ENCODE assay signal across 21 cellular contexts in the genomic region with DNA sequence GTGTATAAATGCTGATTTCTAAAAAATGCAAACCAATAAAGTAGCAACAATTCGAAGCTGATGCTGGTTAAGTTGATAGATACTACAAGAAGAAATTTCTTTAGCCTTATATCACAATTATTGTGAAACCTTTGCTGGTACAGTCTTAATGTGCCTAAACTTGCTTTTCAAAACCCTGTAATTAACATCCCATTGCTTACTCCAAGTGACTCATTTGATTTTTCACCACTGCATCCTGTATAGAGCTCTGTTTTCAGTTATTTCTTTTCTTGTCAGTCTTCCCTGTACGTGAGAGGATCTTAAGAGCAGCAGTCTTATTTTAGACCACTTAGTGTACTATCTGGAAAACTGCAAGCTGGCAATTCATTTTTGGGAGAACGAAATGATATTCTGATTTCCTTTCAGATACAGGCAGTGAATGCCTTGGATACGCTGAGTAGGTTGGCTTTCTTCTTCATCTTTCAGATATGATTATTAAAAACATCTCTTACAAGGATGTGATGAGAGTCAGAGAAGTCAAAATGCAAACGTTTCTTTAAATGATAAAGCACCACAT.
DNase-seq lines count a peak whose midpoint lies in the region; ATAC-seq, FAIRE-seq and TF ChIP-seq lines count a peak whose summit lies in the region.
"Had no signal": no experiment of that assay in that cellular context is flagged by ENCODE, and none has a peak within 500 bp of the region (broad histone marks: within the 10 kb centered on the region; RNA-seq: fewer than 3 reads in every experiment).

No MANE protein-coding gene starts in this region.

- no peak for ATAC-seq in left colon
- ATAC-seq in HG02759 (IDR thresholded peaks at IDR 0.05; ENCODE audit: unreplicated experiment): no peak
- no peak for ATAC-seq in HG03280 (IDR thresholded peaks at IDR 0.05; ENCODE audit: unreplicated experiment)
- ATAC-seq: activated CD8-positive, alpha-beta memory T cell treated with anti-CD3 and anti-CD28 coated beads, Interleukin-2, amount 10 ng/mL, durations not matched to agents 7 days and 5 days had no signal

- H3K9me3 ChIP-seq in keratinocyte (ENCODE audit: control insufficient read depth, low read depth, low read length): no peaks in the 10 kb centered on the region
- H3K9me3 ChIP-seq: BE2C, testis had no signal

- no peaks in the 10 kb centered on the region for H4K20me1 ChIP-seq in keratinocyte (ENCODE audit: control insufficient read depth, extremely low read depth, insufficient read depth, low read length)

- H3K27ac ChIP-seq in keratinocyte (ENCODE audit: control insufficient read depth, insufficient read depth, low read length): no peak overlapping the region
- H3K27ac ChIP-seq: dorsolateral prefrontal cortex, testis had no signal

- POLR2A ChIA-PET in BJ (lab: Charles Lee): no interaction called here

- H3K27ac Mint-ChIP-seq in HFFc6: peak overlapping the region; percentile 39
- H3K27ac Mint-ChIP-seq: activated CD8-positive, alpha-beta memory T cell treated with anti-CD3 and anti-CD28 coated beads, Interleukin-2, amount 10 ng/mL, durations not matched to agents 7 days and 5 days; activated naive CD8-positive, alpha-beta T cell treated with anti-CD3 and anti-CD28 coated beads, Interleukin-2, amount 10 ng/mL, durations not matched to agents 7 days and 5 days; IgD-negative memory B cell had no signal

- peak overlapping the region; percentile 15 for H3K4me3 Mint-ChIP-seq in HFFc6
- H3K4me3 Mint-ChIP-seq: activated CD8-positive, alpha-beta memory T cell treated with anti-CD3 and anti-CD28 coated beads, Interleukin-2, amount 10 ng/mL, durations not matched to agents 7 days and 5 days; activated naive CD8-positive, alpha-beta T cell treated with anti-CD3 and anti-CD28 coated beads, Interleukin-2, amount 10 ng/mL, durations not matched to agents 7 days and 5 days; IgD-negative memory B cell had no signal

- H3K79me2 ChIP-seq in keratinocyte (ENCODE audit: control insufficient read depth, insufficient read depth, low read length): no peaks in the 10 kb centered on the region

- H3K4me1 ChIP-seq in keratinocyte (ENCODE audit: control insufficient read depth, extremely low read depth, insufficient read depth, low read length): peaks cover 8% of the 10 kb centered on the region
- H3K4me1 ChIP-seq: BE2C, testis had no signal

- CTCF ChIA-PET in BJ (lab: Yijun Ruan, JAX): no interaction called here

- H3K4me3 ChIP-seq in BJ (ENCODE audit: low read depth, low read length) (no peak overlapping the region), astrocyte of the spinal cord (ENCODE audit: low read depth, low read length) (no peak overlapping the region), keratinocyte (ENCODE audit: control insufficient read depth in 2 of 3, extremely low read depth in 1 of 3, insufficient read depth in 2 of 3, low read depth in 1 of 3, low read length in 3 of 3) (no peak overlapping the region)
- H3K4me3 ChIP-seq: dorsolateral prefrontal cortex, testis had no signal

- H3K9ac ChIP-seq in keratinocyte (ENCODE audit: control insufficient read depth, extremely low read depth, insufficient read depth, low read length): no peak overlapping the region

- DNase-seq in BJ (ENCODE audit: low read depth) (peak; percentile 27), HFFc6 (peak; percentile 41), astrocyte of the spinal cord (ENCODE audit: low read depth, low spot score) (peak; percentile 3), keratinocyte (ENCODE audit: low read depth, low spot score) (peak; percentile 9), left colon (no peak), NCI-H1436 (lab: John Stamatoyannopoulos, UW) (no peak)
- DNase-seq: activated CD8-positive, alpha-beta memory T cell treated with anti-CD3 and anti-CD28 coated beads, Interleukin-2, amount 10 ng/mL, durations not matched to agents 7 days and 5 days; activated naive CD8-positive, alpha-beta T cell treated with anti-CD3 and anti-CD28 coated beads, Interleukin-2, amount 10 ng/mL, durations not matched to agents 7 days and 5 days; BE2C; Calu3; dorsolateral prefrontal cortex; erythroblast; NCI-H187; NCI-H510A; nucleus accumbens; SW 1271; testis had no signal

- intact Hi-C loops in left colon (cut with DNase I, micrococcal nuclease): no loop called here

- peak; percentile 60 for FAIRE-seq in keratinocyte (lab: Jason Lieb, UNC)
- FAIRE-seq: H54 had no signal

- dilution Hi-C loops in keratinocyte (cut with MboI; ENCODE audit: extremely low pct_ligation_motif_present, low sequenced_read_pairs): no loop called here

- TF ChIP-seq CTCF in BJ (IDR thresholded peaks at IDR 0.05; ENCODE audit: insufficient read depth, low read depth, low read length): no peak
- no peak for TF ChIP-seq CTCF in HFFc6 (IDR thresholded peaks at IDR 0.05)
- no peak for TF ChIP-seq CTCF in astrocyte of the spinal cord (IDR thresholded peaks at IDR 0.05; ENCODE audit: low read depth, low read length)
- TF ChIP-seq CTCF in keratinocyte (optimal IDR thresholded peaks at IDR 0.05 in 1 of 3, IDR thresholded peaks at IDR 0.05 in 1 of 3, conservative IDR thresholded peaks at IDR 0.05 in 1 of 3; ENCODE audit: extremely low read depth in 1 of 3, insufficient read depth in 2 of 3, low read length in 3 of 3): no peak

- peaks cover 48% of the 10 kb centered on the region for H3K4me1 Mint-ChIP-seq in HFFc6 (ENCODE audit: low read depth)
- H3K4me1 Mint-ChIP-seq: activated CD8-positive, alpha-beta memory T cell treated with anti-CD3 and anti-CD28 coated beads, Interleukin-2, amount 10 ng/mL, durations not matched to agents 7 days and 5 days; activated naive CD8-positive, alpha-beta T cell treated with anti-CD3 and anti-CD28 coated beads, Interleukin-2, amount 10 ng/mL, durations not matched to agents 7 days and 5 days; IgD-negative memory B cell had no signal

- in situ Hi-C loops in astrocyte of the spinal cord (cut with HindIII; ENCODE audit: low sequenced_read_pairs): no loop called here

- peak overlapping the region; percentile 66 for H3K4me2 ChIP-seq in keratinocyte (ENCODE audit: control insufficient read depth, extremely low read depth, insufficient read depth, low read depth, low read length)

- H3K27me3 Mint-ChIP-seq in HFFc6 (ENCODE audit: insufficient read depth): peaks cover 1% of the 10 kb centered on the region; the same call in 1 of the 2 replicates
- H3K27me3 Mint-ChIP-seq: activated CD8-positive, alpha-beta memory T cell treated with anti-CD3 and anti-CD28 coated beads, Interleukin-2, amount 10 ng/mL, durations not matched to agents 7 days and 5 days; activated naive CD8-positive, alpha-beta T cell treated with anti-CD3 and anti-CD28 coated beads, Interleukin-2, amount 10 ng/mL, durations not matched to agents 7 days and 5 days; IgD-negative memory B cell had no signal

- no peaks in the 10 kb centered on the region for H3K9me1 ChIP-seq in keratinocyte (ENCODE audit: control insufficient read depth, extremely low read depth, insufficient read depth, low read length)

- H3K36me3 ChIP-seq in BJ (ENCODE audit: control insufficient read depth, insufficient read depth, low read length) (no peaks in the 10 kb centered on the region), keratinocyte (ENCODE audit: control insufficient read depth in 2 of 2, extremely low read depth in 1 of 2, insufficient read depth in 2 of 2, low read length in 2 of 2) (no peaks in the 10 kb centered on the region)
- H3K36me3 ChIP-seq: BE2C had no signal

- no peaks in the 10 kb centered on the region; the same call in 1 of the 2 replicates for H3K36me3 Mint-ChIP-seq in HFFc6 (ENCODE audit: low read depth)
- H3K36me3 Mint-ChIP-seq: activated CD8-positive, alpha-beta memory T cell treated with anti-CD3 and anti-CD28 coated beads, Interleukin-2, amount 10 ng/mL, durations not matched to agents 7 days and 5 days; activated naive CD8-positive, alpha-beta T cell treated with anti-CD3 and anti-CD28 coated beads, Interleukin-2, amount 10 ng/mL, durations not matched to agents 7 days and 5 days; IgD-negative memory B cell had no signal

- H3K9me3 Mint-ChIP-seq in HFFc6: no peaks in the 10 kb centered on the region
- H3K9me3 Mint-ChIP-seq: activated naive CD8-positive, alpha-beta T cell treated with anti-CD3 and anti-CD28 coated beads, Interleukin-2, amount 10 ng/mL, durations not matched to agents 7 days and 5 days; IgD-negative memory B cell had no signal

- H3K27me3 ChIP-seq in BJ (ENCODE audit: control insufficient read depth, insufficient read depth, low read length) (no peaks in the 10 kb centered on the region), keratinocyte (ENCODE audit: control insufficient read depth, extremely low read depth, insufficient read depth, low read length) (no peaks in the 10 kb centered on the region)
- H3K27me3 ChIP-seq: BE2C, testis had no signal

- H2AFZ ChIP-seq in keratinocyte (ENCODE audit: control insufficient read depth, low read length): no peak overlapping the region

Comparison
In these comparisons a context has a peak if more than half of its experiments do, and no peak if none do; other contexts are left out.
1. DNase-seq: peak in BJ (single experiment), HFFc6 (single experiment), astrocyte of the spinal cord (single experiment) and keratinocyte (single experiment); none in left colon (0 of 2) and NCI-H1436 (single experiment).